Comparison of ENCODE assay signal across 29 cellular contexts in genomic region chr2:127256381-127256780, GRCh38. TPM values are rescaled to one million over a fixed set of nuclear protein-coding genes. Genes with fewer than 3 reads are reported as not detected.
"Had no signal": no experiment of that assay in that cellular context is flagged by ENCODE, and none has a peak within 500 bp of the region (broad histone marks: within the 10 kb centered on the region; RNA-seq: fewer than 3 reads in every experiment).

No MANE protein-coding gene starts in this region.

- ATAC-seq: activated CD4-positive, CD25-positive, alpha-beta regulatory T cell treated with anti-CD3 and anti-CD28 coated beads, Interleukin-2, amount 50 U/mL, for 24 hours; activated CD8-positive, alpha-beta T cell treated with anti-CD3 and anti-CD28 coated beads for 36 hours; activated naive CD4-positive, alpha-beta T cell treated with anti-CD3 and anti-CD28 coated beads, Interleukin-2, amount 50 U/mL, for 72 hours; Right ventricle myocardium inferior; T-cell had no signal

- H3K27me3 ChIP-seq: brain microvascular endothelial cell, cardiac muscle cell, MG63 had no signal

- H3K4me3 Mint-ChIP-seq: activated CD8-positive, alpha-beta T cell treated with anti-CD3 and anti-CD28 coated beads for 36 hours; activated T-helper 1 cell treated with anti-CD3 and anti-CD28 coated beads, Interleukin-12 subunit alpha, Interleukin-12 subunit beta, Interleukin-2, Interleukin-4 antibody, amounts not matched to agents 30 ng/mL and 10 ng/mL and 1 ng/mL, durations not matched to agents 14 hours and 24 hours and 36 hours; T-cell had no signal

- H3K27me3 Mint-ChIP-seq: activated CD8-positive, alpha-beta T cell treated with anti-CD3 and anti-CD28 coated beads for 36 hours; T-cell had no signal

- H3K27ac ChIP-seq: brain microvascular endothelial cell, cardiac muscle cell, KMS-11, SK-N-MC, WERI-Rb-1 had no signal

- H3K9me3 ChIP-seq: MG63 had no signal

- DNase-seq: activated CD4-positive, alpha-beta T cell treated with anti-CD3 and anti-CD28 coated beads for 4 hours; activated CD8-positive, alpha-beta memory T cell treated with anti-CD3 and anti-CD28 coated beads, Interleukin-2, amount 50 U/mL, for 4 hours; activated CD8-positive, alpha-beta T cell treated with anti-CD3 and anti-CD28 coated beads for 36 hours; activated effector memory CD4-positive, alpha-beta T cell treated with Interleukin-2 at 50 U/mL for 16 hours; activated naive CD4-positive, alpha-beta T cell; amygdala; brain microvascular endothelial cell; MG63; MV-4-11; NCI-H1105; NCI-H1436; NCI-H1694 treated with DMSO at 0.1 percent for 48 hours; NCI-H2029 treated with DMSO at 0.1 percent for 48 hours; NCI-H345; NCI-H510A; NCI-H526 treated with DMSO at 0.1 percent for 48 hours; RPMI8226; T-cell; T-helper 2 cell; T1000; WERI-Rb-1 had no signal

- H3K4me3 ChIP-seq: cardiac muscle cell, MG63, SK-N-MC had no signal

- H3K27ac Mint-ChIP-seq: activated CD8-positive, alpha-beta T cell treated with anti-CD3 and anti-CD28 coated beads for 36 hours; activated T-helper 1 cell treated with anti-CD3 and anti-CD28 coated beads, Interleukin-12 subunit alpha, Interleukin-12 subunit beta, Interleukin-2, Interleukin-4 antibody, amounts not matched to agents 30 ng/mL and 10 ng/mL and 1 ng/mL, durations not matched to agents 14 hours and 24 hours and 36 hours had no signal

- H3K9me3 Mint-ChIP-seq: activated CD8-positive, alpha-beta T cell treated with anti-CD3 and anti-CD28 coated beads for 36 hours; activated naive CD4-positive, alpha-beta T cell treated with anti-CD3 and anti-CD28 coated beads, Interleukin-2, amount 50 U/mL, for 72 hours; activated T-helper 1 cell treated with anti-CD3 and anti-CD28 coated beads, Interleukin-12 subunit alpha, Interleukin-12 subunit beta, Interleukin-2, Interleukin-4 antibody, amounts not matched to agents 30 ng/mL and 10 ng/mL and 1 ng/mL, durations not matched to agents 14 hours and 24 hours and 36 hours; T-cell had no signal

RNA-seq across cellular contexts. Expression of gene CYP27C1, which starts 36.3 kb away (rescaled TPM):
- total RNA-seq: activated CD8-positive, alpha-beta T cell treated with anti-CD3 and anti-CD28 coated beads for 36 hours; activated naive CD4-positive, alpha-beta T cell treated with anti-CD3 and anti-CD28 coated beads, Interleukin-2, amount 50 U/mL, for 72 hours; activated T-helper 1 cell treated with anti-CD3 and anti-CD28 coated beads, Interleukin-12 subunit alpha, Interleukin-12 subunit beta, Interleukin-2, Interleukin-4 antibody, amounts not matched to agents 30 ng/mL and 10 ng/mL and 1 ng/mL, durations not matched to agents 14 hours and 24 hours and 36 hours; OCI-LY7 had no signal
